ENCODE assay signal across 1 cellular context in genomic region chr12:115135800-115136211, GRCh38.
TF ChIP-seq lines count a peak whose summit lies in the region.

No MANE protein-coding gene starts in this region.

TF ChIP-seq in GM23338, 12 proteins besides CTCF, POLR2A, EP300 and RAD21 (continued from another document):
- TF ChIP-seq ZNF462 (CRISPR knock-in tag; IDR thresholded peaks at IDR 0.05) (no peak), CREB1 (CRISPR knock-in tag; IDR thresholded peaks at IDR 0.05; ENCODE audit: low read depth) (no peak), EZH2phosphoT487 (IDR thresholded peaks at IDR 0.05; ENCODE audit: unreplicated experiment) (no peak)
